In the genomic region with DNA sequence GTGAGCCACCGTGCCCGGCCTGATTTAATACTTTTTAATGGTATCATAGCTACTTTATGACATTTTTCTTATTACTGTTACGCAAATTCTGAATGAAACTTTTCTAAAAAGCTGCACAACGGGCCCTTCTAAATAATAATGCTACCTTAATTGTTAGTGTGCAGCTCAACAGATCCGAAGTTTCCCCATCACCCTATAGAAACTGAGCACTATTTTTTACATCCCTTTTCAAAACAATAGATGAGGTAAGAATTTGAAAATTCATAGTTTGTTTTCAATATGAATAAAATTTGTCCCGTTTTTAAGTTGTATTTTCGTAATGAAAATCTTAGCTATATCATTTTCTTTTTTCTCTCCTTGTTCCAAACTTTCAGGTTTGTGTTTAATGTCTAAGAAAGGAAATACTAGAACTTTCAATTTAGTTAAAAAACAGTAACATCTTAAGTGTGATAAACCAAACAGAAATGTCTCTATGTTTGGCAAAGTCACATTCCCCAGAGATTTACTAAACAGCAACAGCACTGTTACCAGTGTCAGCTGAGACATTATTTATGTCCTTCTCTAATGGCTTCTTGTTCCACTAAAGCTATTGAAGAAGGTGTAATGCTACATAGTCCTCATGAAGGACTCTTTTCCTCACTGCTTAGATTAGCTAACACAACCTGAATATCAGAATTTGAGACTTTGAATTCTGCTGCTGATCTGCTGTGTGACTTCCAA, we compare ENCODE assay signal across 18 cellular contexts. TPM values are rescaled to one million over a fixed set of nuclear protein-coding genes. Genes with fewer than 3 reads are reported as not detected.
DNase-seq lines count a peak whose midpoint lies in the region; ATAC-seq and TF ChIP-seq lines count a peak whose summit lies in the region.
"Had no signal": no experiment of that assay in that cellular context is flagged by ENCODE, and none has a peak within 500 bp of the region (broad histone marks: within the 10 kb centered on the region; RNA-seq: fewer than 3 reads in every experiment).

No MANE protein-coding gene starts in this region.

- no peak overlapping the region for H3K4me2 ChIP-seq in MM.1S (ENCODE audit: low read depth, low read length)
- H3K4me2 ChIP-seq: PC-9 had no signal

- no peaks in the 10 kb centered on the region for H3F3A ChIP-seq in MM.1S (ENCODE audit: insufficient read depth, low read length)

- H3K4me3 Mint-ChIP-seq in CD8-positive, alpha-beta T cell = no peak overlapping the region
- H3K4me3 Mint-ChIP-seq in activated T-helper 17 cell treated with anti-CD3 and anti-CD28 coated beads, Interleukin-2, amount 50 U/mL, for 72 hours = peak overlapping the region; percentile 62
- no peak overlapping the region for H3K4me3 Mint-ChIP-seq in memory B cell
- H3K4me3 Mint-ChIP-seq: dendritic cell treated with granulocyte-macrophage colony-stimulating factor and Interleukin-4, amounts not matched to agents 40 ng/mL and 50 ng/mL, for 4 days had no signal

- H3K9me3 ChIP-seq in CD8-positive, alpha-beta T cell (ENCODE audit: low read length) = no peaks in the 10 kb centered on the region
- no peaks in the 10 kb centered on the region for H3K9me3 ChIP-seq in suprapubic skin
- H3K9me3 ChIP-seq in MM.1S (replicated peaks; ENCODE audit: insufficient read depth, low read length) = no peaks in the 10 kb centered on the region
- H3K9me3 ChIP-seq: right lobe of liver had no signal

- peaks cover 42% of the 10 kb centered on the region for H3K36me3 Mint-ChIP-seq in CD8-positive, alpha-beta T cell
- H3K36me3 Mint-ChIP-seq in activated T-helper 17 cell treated with anti-CD3 and anti-CD28 coated beads, Interleukin-2, amount 50 U/mL, for 72 hours (ENCODE audit: low read depth) = peaks cover 93% of the 10 kb centered on the region
- H3K36me3 Mint-ChIP-seq in memory B cell = peaks cover under 1% of the 10 kb centered on the region

- H3K27ac Mint-ChIP-seq in CD8-positive, alpha-beta T cell = peak overlapping the region; percentile 47
- H3K27ac Mint-ChIP-seq in activated T-helper 17 cell treated with anti-CD3 and anti-CD28 coated beads, Interleukin-2, amount 50 U/mL, for 72 hours = peak overlapping the region; percentile 70
- peak overlapping the region; percentile 69 for H3K27ac Mint-ChIP-seq in memory B cell
- H3K27ac Mint-ChIP-seq: dendritic cell treated with granulocyte-macrophage colony-stimulating factor and Interleukin-4, amounts not matched to agents 40 ng/mL and 50 ng/mL, for 4 days had no signal

- no peak for TF ChIP-seq CTCF in CD8-positive, alpha-beta T cell (IDR thresholded peaks at IDR 0.05)
- TF ChIP-seq CTCF in suprapubic skin (IDR thresholded peaks at IDR 0.05) (no peak), MM.1S (IDR thresholded peaks at IDR 0.05; ENCODE audit: low read length) (no peak)

- POLR2A ChIA-PET in CD8-positive, alpha-beta T cell (lab: Charles Lee) = interaction anchor here (0.8 to 1.2 kb wide), 3 partner anchors 13 to 49 kb away, joined by 3 to 4 read pairs (median 4); no protein-coding TSS in a partner anchor

- WGBS in suprapubic skin = 87% methylated on average over 7 of the region's 7 CpGs

- H3K9me3 Mint-ChIP-seq in CD8-positive, alpha-beta T cell = no peaks in the 10 kb centered on the region
- H3K9me3 Mint-ChIP-seq in activated T-helper 17 cell treated with anti-CD3 and anti-CD28 coated beads, Interleukin-2, amount 50 U/mL, for 72 hours = no peaks in the 10 kb centered on the region
- no peaks in the 10 kb centered on the region for H3K9me3 Mint-ChIP-seq in memory B cell
- H3K9me3 Mint-ChIP-seq: dendritic cell treated with granulocyte-macrophage colony-stimulating factor and Interleukin-4, amounts not matched to agents 40 ng/mL and 50 ng/mL, for 4 days had no signal

- no peaks in the 10 kb centered on the region for H3K27me3 ChIP-seq in CD8-positive, alpha-beta T cell (ENCODE audit: insufficient read depth, low read length)
- H3K27me3 ChIP-seq in suprapubic skin (no peaks in the 10 kb centered on the region), MM.1S (replicated peaks; ENCODE audit: insufficient read depth, low read length) (no peaks in the 10 kb centered on the region)
- H3K27me3 ChIP-seq: right lobe of liver had no signal

- H3K4me3 ChIP-seq in CD8-positive, alpha-beta T cell (ENCODE audit: low read depth, low read length) = no peak overlapping the region
- H3K4me3 ChIP-seq in suprapubic skin (no peak overlapping the region), MM.1S (ENCODE audit: low read length) (no peak overlapping the region)
- H3K4me3 ChIP-seq: PC-9, right lobe of liver had no signal

- H3K4me1 Mint-ChIP-seq in CD8-positive, alpha-beta T cell (ENCODE audit: low read depth) = peaks cover 94% of the 10 kb centered on the region
- H3K4me1 Mint-ChIP-seq in activated T-helper 17 cell treated with anti-CD3 and anti-CD28 coated beads, Interleukin-2, amount 50 U/mL, for 72 hours = peaks cover 50% of the 10 kb centered on the region
- peaks cover 46% of the 10 kb centered on the region for H3K4me1 Mint-ChIP-seq in memory B cell

- H3K9ac ChIP-seq in MM.1S (ENCODE audit: low read length) = no peak overlapping the region

- no peak for TF ChIP-seq EP300 in suprapubic skin (IDR thresholded peaks at IDR 0.05)

- no peaks in the 10 kb centered on the region for H3K9me2 ChIP-seq in MM.1S (replicated peaks; ENCODE audit: insufficient read depth, low read length)

- CTCF ChIA-PET in CD8-positive, alpha-beta T cell (lab: Charles Lee) = interaction anchor here (0.6 to 1.8 kb wide), 6 partner anchors 12 to 37 kb away, joined by 3 to 6 read pairs (median 3); partner anchors contain the start of gene KIF2A

- H4K20me1 ChIP-seq in MM.1S (ENCODE audit: insufficient read depth, low read length) = peaks cover 5% of the 10 kb centered on the region

- DNase-seq in DMS79 treated with DMSO at 0.1 percent for 48 hours (lab: John Stamatoyannopoulos, UW) (peak; percentile 1), DMS79 (lab: John Stamatoyannopoulos, UW) (no peak), memory B cell (ENCODE audit: low spot score in 2 of 2) (no peak), suprapubic skin (ENCODE audit: low spot score in 2 of 2) (no peak), MM.1S (no peak)
- no peak for DNase-seq in CD8-positive, alpha-beta T cell
- DNase-seq: anterior cingulate cortex; NCI-H510A; PC-9; right lobe of liver; stimulated activated CD4-positive, alpha-beta T cell treated with anti-CD3 and anti-CD28 coated beads, Interleukin-2, amount 100 ng/mL, for 48 hours; SW 1271 had no signal

- H3K27ac ChIP-seq in CD8-positive, alpha-beta T cell (ENCODE audit: low read depth, low read length) = no peak overlapping the region
- H3K27ac ChIP-seq in suprapubic skin = no peak overlapping the region
- H3K27ac ChIP-seq in MM.1S (ENCODE audit: low read length) = no peak overlapping the region
- H3K27ac ChIP-seq: 22Rv1, PC-9, right lobe of liver had no signal

- no peaks in the 10 kb centered on the region for H3K36me3 ChIP-seq in CD8-positive, alpha-beta T cell (ENCODE audit: insufficient read depth, low read length)
- H3K36me3 ChIP-seq in suprapubic skin = peaks cover under 1% of the 10 kb centered on the region
- H3K36me3 ChIP-seq in MM.1S (replicated peaks; ENCODE audit: insufficient read depth, low read length) = no peaks in the 10 kb centered on the region; the same call in 1 of the 2 replicates
- H3K36me3 ChIP-seq: right lobe of liver had no signal

- H3K4me1 ChIP-seq in CD8-positive, alpha-beta T cell (ENCODE audit: insufficient read depth, low read length) = peaks cover 63% of the 10 kb centered on the region
- H3K4me1 ChIP-seq in suprapubic skin = peaks cover 6% of the 10 kb centered on the region
- no peaks in the 10 kb centered on the region for H3K4me1 ChIP-seq in MM.1S (ENCODE audit: low read length)
- H3K4me1 ChIP-seq: right lobe of liver had no signal

- ATAC-seq in CD8-positive, alpha-beta T cell = no peak
- peak; percentile 59 for ATAC-seq in activated T-helper 17 cell treated with anti-CD3 and anti-CD28 coated beads, Interleukin-2, amount 50 U/mL, for 72 hours (replicated peaks)
- ATAC-seq in memory B cell (ENCODE audit: low read depth) (no peak), GM18870 (IDR thresholded peaks at IDR 0.05; ENCODE audit: unreplicated experiment) (no peak)
- ATAC-seq: activated CD4-positive, CD25-positive, alpha-beta regulatory T cell treated with anti-CD3 and anti-CD28 coated beads, Interleukin-2, amount 50 U/mL, for 24 hours; HCT116; right lobe of liver had no signal

- peaks cover 96% of the 10 kb centered on the region for H3K79me2 ChIP-seq in MM.1S (ENCODE audit: low read length)

- no peak for TF ChIP-seq POLR2A in suprapubic skin (IDR thresholded peaks at IDR 0.05)

- H3K27me3 Mint-ChIP-seq in CD8-positive, alpha-beta T cell (ENCODE audit: low read depth) = no peaks in the 10 kb centered on the region
- H3K27me3 Mint-ChIP-seq in activated T-helper 17 cell treated with anti-CD3 and anti-CD28 coated beads, Interleukin-2, amount 50 U/mL, for 72 hours = no peaks in the 10 kb centered on the region
- H3K27me3 Mint-ChIP-seq in memory B cell = no peaks in the 10 kb centered on the region
- H3K27me3 Mint-ChIP-seq: dendritic cell treated with granulocyte-macrophage colony-stimulating factor and Interleukin-4, amounts not matched to agents 40 ng/mL and 50 ng/mL, for 4 days had no signal

- H2AFZ ChIP-seq in MM.1S (ENCODE audit: low read length) = no peak overlapping the region
- H2AFZ ChIP-seq: PC-9 had no signal

- intact Hi-C loops in CD8-positive, alpha-beta T cell (cut with DNase I, micrococcal nuclease) = no loop called here

RNA-seq across cellular contexts. Expression of gene KIF2A, which starts 22.9 kb away (rescaled TPM):
- 10 to 100 TPM; 93.1 to 98.3 TPM for total RNA-seq in CD8-positive, alpha-beta T cell
- 100 to 1,000 TPM; 243 to 283 TPM for total RNA-seq in activated T-helper 17 cell treated with anti-CD3 and anti-CD28 coated beads, Interleukin-2, amount 50 U/mL, for 72 hours
- total RNA-seq in suprapubic skin = 10 to 100 TPM; 23.3 to 28.6 (median 25.0) TPM
